ENCODE assay signal across 18 cellular contexts in the genomic region with DNA sequence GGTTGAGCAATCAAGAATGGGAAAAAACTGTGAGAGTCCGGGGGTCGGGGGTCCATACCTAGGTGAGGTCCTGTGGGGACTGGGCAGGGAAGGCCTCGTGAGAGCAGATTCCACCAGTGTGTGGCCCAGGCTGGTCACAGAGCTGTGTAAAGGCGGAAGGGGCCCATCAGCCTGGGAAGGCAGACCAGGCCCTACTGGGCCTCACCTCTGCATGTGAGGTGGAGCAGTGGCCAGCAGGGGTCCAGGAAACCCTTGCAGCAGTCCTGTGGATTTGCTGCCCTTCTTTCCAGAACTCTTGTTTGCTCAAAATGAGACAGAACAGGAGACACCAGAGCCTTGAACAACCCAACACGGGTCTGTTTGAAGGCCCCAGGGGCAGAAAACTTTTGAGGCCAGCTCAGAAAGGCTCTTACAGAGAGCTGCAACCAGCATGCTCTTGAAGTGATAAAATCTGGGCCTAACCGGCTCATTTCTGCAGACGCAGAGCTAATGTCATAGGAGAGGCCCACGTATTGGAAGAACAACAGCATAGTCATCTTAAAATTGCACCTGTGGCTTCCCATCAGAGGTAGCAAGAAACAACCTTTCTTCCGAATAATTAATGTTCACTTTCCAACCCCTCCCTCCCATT. TPM values are rescaled to one million over a fixed set of nuclear protein-coding genes. Genes with fewer than 3 reads are reported as not detected.
DNase-seq lines count a peak whose midpoint lies in the region; ATAC-seq, FAIRE-seq and TF ChIP-seq lines count a peak whose summit lies in the region.
"Had no signal": no experiment of that assay in that cellular context is flagged by ENCODE, and none has a peak within 500 bp of the region (broad histone marks: within the 10 kb centered on the region; RNA-seq: fewer than 3 reads in every experiment).

No MANE protein-coding gene starts in this region.

- no peak for FAIRE-seq in small intestine (lab: Jason Lieb, UNC)
- FAIRE-seq: keratinocyte had no signal

- no peaks in the 10 kb centered on the region for H3K79me2 ChIP-seq in neural progenitor cell (ENCODE audit: low read depth)

- TF ChIP-seq CTCF in AG09319 (IDR thresholded peaks at IDR 0.05; ENCODE audit: low read depth, low read length): peak; percentile 12
- TF ChIP-seq CTCF in HFF-Myc (IDR thresholded peaks at IDR 0.05; ENCODE audit: low read depth, low read length, missing control alignments): peak; percentile 10
- no peak for TF ChIP-seq CTCF in neural progenitor cell (IDR thresholded peaks at IDR 0.05)
- no peak for TF ChIP-seq CTCF in natural killer cell (IDR thresholded peaks at IDR 0.05)

- H3K4me1 ChIP-seq in neural progenitor cell (peaks cover 18% of the 10 kb centered on the region), small intestine (ENCODE audit: control insufficient read depth in 2 of 2, insufficient read depth in 1 of 2, low read depth in 1 of 2, low read length in 1 of 2) (no peaks in the 10 kb centered on the region)
- H3K4me1 ChIP-seq: Peyer's patch had no signal

- peak overlapping the region; percentile 42 for H2AFZ ChIP-seq in neural progenitor cell (replicated peaks)

- peaks cover 4% of the 10 kb centered on the region for H3K27me3 Mint-ChIP-seq in neural progenitor cell (ENCODE audit: insufficient read depth, low read depth)
- H3K27me3 Mint-ChIP-seq in natural killer cell (ENCODE audit: low read depth in 2 of 2): peaks cover 0 to 3% of the 10 kb centered on the region in 2 donors

- ATAC-seq in natural killer cell: no peak
- ATAC-seq: activated naive CD4-positive, alpha-beta T cell treated with anti-CD3 and anti-CD28 coated beads, Interleukin-2, amount 50 U/mL, for 72 hours; natural killer cell treated with Interleukin-12 subunit alpha and Interleukin-12 subunit beta and Interleukin-15 and Interleukin-18, amount 100 ng/mL, for 72 hours had no signal

- H3K27me3 ChIP-seq in neural progenitor cell (no peaks in the 10 kb centered on the region), small intestine (ENCODE audit: control insufficient read depth in 2 of 2, insufficient read depth in 2 of 2, low read length in 2 of 2) (no peaks in the 10 kb centered on the region)
- H3K27me3 ChIP-seq: Peyer's patch had no signal

- peak overlapping the region; percentile 99 for H3K27ac ChIP-seq in cingulate gyrus (ENCODE audit: low read depth, low read length)
- H3K27ac ChIP-seq in neural progenitor cell: no peak overlapping the region
- H3K27ac ChIP-seq in small intestine (ENCODE audit: low read depth in 1 of 2, low read length in 1 of 2): no peak overlapping the region
- H3K27ac ChIP-seq: C4-2B, coronary artery, Peyer's patch had no signal

- H3K36me3 Mint-ChIP-seq in neural progenitor cell (no peaks in the 10 kb centered on the region), natural killer cell (no peaks in the 10 kb centered on the region)
- H3K36me3 Mint-ChIP-seq: activated naive CD4-positive, alpha-beta T cell treated with anti-CD3 and anti-CD28 coated beads, Interleukin-2, amount 50 U/mL, for 72 hours; natural killer cell treated with Interleukin-12 subunit alpha and Interleukin-12 subunit beta and Interleukin-15 and Interleukin-18, amount 100 ng/mL, for 72 hours had no signal

- no peaks in the 10 kb centered on the region for H4K20me1 ChIP-seq in neural progenitor cell (ENCODE audit: low read depth)

- H3K27ac Mint-ChIP-seq in neural progenitor cell (no peak overlapping the region), natural killer cell (no peak overlapping the region)
- H3K27ac Mint-ChIP-seq: activated CD4-positive, alpha-beta memory T cell treated with anti-CD3 and anti-CD28 coated beads, Interleukin-2, amount 10 ng/mL, durations not matched to agents 7 days and 5 days; natural killer cell treated with Interleukin-12 subunit alpha and Interleukin-12 subunit beta and Interleukin-15 and Interleukin-18, amount 100 ng/mL, for 72 hours had no signal

- DNase-seq in AG09319 (ENCODE audit: extremely low read depth, low read depth) (no peak), HFF-Myc (ENCODE audit: extremely low read depth, low read depth) (no peak), neural progenitor cell (ENCODE audit: low spot score) (no peak), NCI-H446 (lab: John Stamatoyannopoulos, UW) (no peak), small intestine (no peak), natural killer cell (no peak), NCI-H446 treated with DMSO at 0.1 percent for 48 hours (lab: John Stamatoyannopoulos, UW) (no peak)
- DNase-seq: activated CD4-positive, alpha-beta memory T cell treated with anti-CD3 and anti-CD28 coated beads, Interleukin-2, amount 10 ng/mL, durations not matched to agents 7 days and 5 days; foreskin fibroblast; NCI-H524 had no signal

- WGBS in small intestine, 3 donors: 74 to 85% (median 83%) methylated on average over 9 of the region's 9 CpGs

- no peaks in the 10 kb centered on the region for H3F3A ChIP-seq in neural progenitor cell (ENCODE audit: low read depth)

- H3K4me3 ChIP-seq in HFF-Myc (replicated peaks; ENCODE audit: low read depth, low read length) (no peak overlapping the region), neural progenitor cell (no peak overlapping the region), small intestine (ENCODE audit: low read depth in 1 of 2, low read length in 2 of 2) (no peak overlapping the region)
- H3K4me3 ChIP-seq: coronary artery, Peyer's patch had no signal

- intact Hi-C loops in natural killer cell (cut with micrococcal nuclease): no loop called here

- H3K9me3 ChIP-seq in neural progenitor cell (ENCODE audit: low read depth) (no peaks in the 10 kb centered on the region), small intestine (ENCODE audit: control insufficient read depth, low read depth) (no peaks in the 10 kb centered on the region)
- H3K9me3 ChIP-seq: Peyer's patch had no signal

- H3K4me3 Mint-ChIP-seq in neural progenitor cell (no peak overlapping the region), natural killer cell (no peak overlapping the region)
- H3K4me3 Mint-ChIP-seq: activated CD4-positive, alpha-beta memory T cell treated with anti-CD3 and anti-CD28 coated beads, Interleukin-2, amount 10 ng/mL, durations not matched to agents 7 days and 5 days; natural killer cell treated with Interleukin-12 subunit alpha and Interleukin-12 subunit beta and Interleukin-15 and Interleukin-18, amount 100 ng/mL, for 72 hours had no signal

- H3K9ac ChIP-seq in neural progenitor cell: no peak overlapping the region

- H3K4me2 ChIP-seq in neural progenitor cell: no peak overlapping the region

- H3K9me3 Mint-ChIP-seq in neural progenitor cell: no peaks in the 10 kb centered on the region
- H3K9me3 Mint-ChIP-seq in natural killer cell: no peaks in the 10 kb centered on the region
- H3K9me3 Mint-ChIP-seq: activated CD4-positive, alpha-beta memory T cell treated with anti-CD3 and anti-CD28 coated beads, Interleukin-2, amount 10 ng/mL, durations not matched to agents 7 days and 5 days; activated naive CD4-positive, alpha-beta T cell treated with anti-CD3 and anti-CD28 coated beads, Interleukin-2, amount 50 U/mL, for 72 hours; natural killer cell treated with Interleukin-12 subunit alpha and Interleukin-12 subunit beta and Interleukin-15 and Interleukin-18, amount 100 ng/mL, for 72 hours had no signal

- no peaks in the 10 kb centered on the region for H3K36me3 ChIP-seq in neural progenitor cell
- no peaks in the 10 kb centered on the region for H3K36me3 ChIP-seq in small intestine (ENCODE audit: control insufficient read depth in 2 of 2, insufficient read depth in 2 of 2, low read length in 2 of 2)
- H3K36me3 ChIP-seq: Peyer's patch had no signal

- H3K4me1 Mint-ChIP-seq in neural progenitor cell (peaks cover 16% of the 10 kb centered on the region), natural killer cell (no peaks in the 10 kb centered on the region)
- H3K4me1 Mint-ChIP-seq: activated CD4-positive, alpha-beta memory T cell treated with anti-CD3 and anti-CD28 coated beads, Interleukin-2, amount 10 ng/mL, durations not matched to agents 7 days and 5 days had no signal

RNA-seq across cellular contexts. Expression of gene HHATL, which starts 30.3 kb away (rescaled TPM):
- total RNA-seq in neural progenitor cell (ENCODE audit: low replicate concordance): not detected in 2 replicates
- polyA plus RNA-seq in small intestine: 1 to 10 TPM in 2 of 3 donors, under 1 TPM in 1; 0.15 to 5.4 (median 2.2) TPM
- not detected for total RNA-seq in natural killer cell
- total RNA-seq: activated naive CD4-positive, alpha-beta T cell treated with anti-CD3 and anti-CD28 coated beads, Interleukin-2, amount 50 U/mL, for 72 hours; natural killer cell treated with Interleukin-12 subunit alpha and Interleukin-12 subunit beta and Interleukin-15 and Interleukin-18, amount 100 ng/mL, for 72 hours; T-helper 2 cell treated with Interferon-gamma antibody and Interleukin-4, amounts not matched to agents 100 ng/mL and 5 ng/mL, for 36 hours had no signal
- polyA plus RNA-seq: keratinocyte had no signal

RNA-seq across cellular contexts. Expression of gene CCDC13, which starts 40.1 kb away (rescaled TPM):
- total RNA-seq in neural progenitor cell (ENCODE audit: low replicate concordance) (1.1 TPM in 1 of 2 replicates, not detected in the other), natural killer cell (under 1 TPM; 0.35 to 0.88 (median 0.47) TPM)
- 1 to 10 TPM in 1 of 3 donors, under 1 TPM in 2; 0.37 to 2.7 (median 0.81) TPM for polyA plus RNA-seq in small intestine

RNA-seq across cellular contexts. Expression of gene KLHL40, which starts 47.6 kb away (rescaled TPM):
- total RNA-seq in neural progenitor cell (ENCODE audit: low replicate concordance) (not detected in 2 replicates), natural killer cell (not detected)
- 1 to 10 TPM in 1 of 3 donors, under 1 TPM in 2; 0.01 to 1.1 (median 0.81) TPM for polyA plus RNA-seq in small intestine
- total RNA-seq: activated CD4-positive, alpha-beta memory T cell treated with anti-CD3 and anti-CD28 coated beads, Interleukin-2, amount 10 ng/mL, durations not matched to agents 7 days and 5 days; activated naive CD4-positive, alpha-beta T cell treated with anti-CD3 and anti-CD28 coated beads, Interleukin-2, amount 50 U/mL, for 72 hours; natural killer cell treated with Interleukin-12 subunit alpha and Interleukin-12 subunit beta and Interleukin-15 and Interleukin-18, amount 100 ng/mL, for 72 hours; Peyer's patch; T-helper 2 cell treated with Interferon-gamma antibody and Interleukin-4, amounts not matched to agents 100 ng/mL and 5 ng/mL, for 36 hours had no signal
- polyA plus RNA-seq: keratinocyte had no signal

Comparison
In these comparisons a context has a peak if more than half of its experiments do, and no peak if none do; other contexts are left out.
1. CTCF ChIP-seq: peak in AG09319 (single experiment) and HFF-Myc (single experiment); none in neural progenitor cell (single experiment) and natural killer cell (single experiment).